ENCODE assay signal across 16 cellular contexts in the genomic region with DNA sequence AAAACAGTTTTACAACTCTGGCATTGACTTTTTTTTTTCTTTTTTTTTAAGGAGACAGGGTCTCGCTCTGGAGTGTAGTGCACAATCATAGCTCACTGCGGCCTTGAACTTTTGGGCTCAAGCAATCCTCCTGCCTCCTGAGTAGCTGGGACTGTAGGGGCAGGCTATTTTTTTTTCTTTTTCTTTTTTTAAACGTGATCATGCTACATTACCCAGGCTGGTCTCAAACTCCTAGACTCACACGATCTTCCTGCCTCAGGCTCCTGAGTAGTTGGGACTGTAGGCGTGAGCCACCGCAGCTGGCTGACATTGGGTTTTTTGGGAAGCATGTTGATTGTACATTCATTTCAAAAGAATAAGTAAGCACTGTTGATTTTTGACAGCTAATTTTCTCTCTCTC.
"Had no signal": no experiment of that assay in that cellular context is flagged by ENCODE, and none has a peak within 500 bp of the region (broad histone marks: within the 10 kb centered on the region; RNA-seq: fewer than 3 reads in every experiment).

No MANE protein-coding gene starts in this region.

- DNase-seq: activated CD4-positive, alpha-beta T cell treated with anti-CD3 and anti-CD28 coated beads for 36 hours; activated CD4-positive, alpha-beta T cell treated with anti-CD3 and anti-CD28 coated beads, Interleukin-2, amount 50 U/mL, for 48 hours; cortex of kidney; immature natural killer cell; kidney glomerular epithelial cell; mesenchymal stem cell; naive thymus-derived CD8-positive, alpha-beta T cell; stimulated activated CD4-positive, alpha-beta T cell treated with anti-CD3 and anti-CD28 coated beads, Interleukin-2, amount 100 ng/mL, for 48 hours; stomach; thyroid gland had no signal

- H3K4me3 ChIP-seq: ascending aorta, right atrium auricular region, skin epidermis, stomach, thyroid gland had no signal

- H3K27me3 ChIP-seq: ascending aorta, right atrium auricular region, stomach, thyroid gland had no signal

- H3K9me3 Mint-ChIP-seq: central memory CD8-positive, alpha-beta T cell; immature natural killer cell; naive thymus-derived CD8-positive, alpha-beta T cell; T-helper 2 cell treated with Interferon-gamma antibody and Interleukin-4, amounts not matched to agents 5 μg/mL and 100 μg/mL, for 36 hours had no signal

- H3K27ac Mint-ChIP-seq: activated CD4-positive, alpha-beta T cell treated with anti-CD3 and anti-CD28 coated beads for 36 hours; immature natural killer cell; T-helper 2 cell treated with Interferon-gamma antibody and Interleukin-4, amounts not matched to agents 5 μg/mL and 100 μg/mL, for 36 hours had no signal

- H3K4me3 Mint-ChIP-seq: activated CD4-positive, alpha-beta T cell treated with anti-CD3 and anti-CD28 coated beads for 36 hours; central memory CD8-positive, alpha-beta T cell; immature natural killer cell; naive thymus-derived CD8-positive, alpha-beta T cell; T-helper 2 cell treated with Interferon-gamma antibody and Interleukin-4, amounts not matched to agents 5 μg/mL and 100 μg/mL, for 36 hours had no signal

- H3K4me1 ChIP-seq: ascending aorta, thyroid gland had no signal

- H3K27ac ChIP-seq: ascending aorta, right atrium auricular region, skin epidermis, thyroid gland had no signal

- ATAC-seq: activated CD4-positive, alpha-beta T cell treated with anti-CD3 and anti-CD28 coated beads for 36 hours; esophagus mucosa; naive thymus-derived CD8-positive, alpha-beta T cell had no signal

- H3K27me3 Mint-ChIP-seq: activated CD4-positive, alpha-beta T cell treated with anti-CD3 and anti-CD28 coated beads for 36 hours; central memory CD8-positive, alpha-beta T cell; naive thymus-derived CD8-positive, alpha-beta T cell had no signal

- H3K9me3 ChIP-seq: ascending aorta, right atrium auricular region, stomach, thyroid gland had no signal
